Comparison of ENCODE assay signal across 1 cellular context in genomic region chr17:301681-302299, GRCh38.
TF ChIP-seq lines count a peak whose summit lies in the region.

No MANE protein-coding gene starts in this region.

TF ChIP-seq in IMR-90, 13 proteins besides CTCF, POLR2A, EP300 and RAD21:
- TF ChIP-seq ELK1 (IDR thresholded peaks at IDR 0.05; ENCODE audit: borderline replicate concordance, low read depth, low read length) (no peak), SMC3 (IDR thresholded peaks at IDR 0.05; ENCODE audit: low read depth, low read length) (no peak), USF2 (IDR thresholded peaks at IDR 0.05; ENCODE audit: low read depth, low read length) (no peak), CHD1 (IDR thresholded peaks at IDR 0.05; ENCODE audit: low read depth, low read length) (no peak), FOS (IDR thresholded peaks at IDR 0.05; ENCODE audit: low read depth, low read length) (no peak), MAZ (IDR thresholded peaks at IDR 0.05; ENCODE audit: borderline replicate concordance, low read depth, low read length) (no peak), MAFK (IDR thresholded peaks at IDR 0.05; ENCODE audit: low read depth, low read length) (no peak), NFE2L2 (IDR thresholded peaks at IDR 0.05; ENCODE audit: low read depth, low read length) (no peak), RCOR1 (IDR thresholded peaks at IDR 0.05; ENCODE audit: insufficient replicate concordance, low read length) (no peak), MXI1 (IDR thresholded peaks at IDR 0.05; ENCODE audit: borderline replicate concordance, low read depth, low read length) (no peak), CEBPB (IDR thresholded peaks at IDR 0.05; ENCODE audit: low read depth, low read length) (no peak), BHLHE40 (IDR thresholded peaks at IDR 0.05; ENCODE audit: low read depth, low read length) (no peak)
